ENCODE assay signal across 20 cellular contexts in genomic region chr2:145939949-145940348, GRCh38.
"Had no signal": no experiment of that assay in that cellular context is flagged by ENCODE, and none has a peak within 500 bp of the region (broad histone marks: within the 10 kb centered on the region; RNA-seq: fewer than 3 reads in every experiment).

No MANE protein-coding gene starts in this region.

- H3K36me3 ChIP-seq: esophagus squamous epithelium, ovary had no signal

- ATAC-seq: activated CD4-positive, CD25-positive, alpha-beta regulatory T cell treated with anti-CD3 and anti-CD28 coated beads, Interleukin-2, amount 50 U/mL, for 24 hours; activated CD8-positive, alpha-beta T cell treated with anti-CD3 and anti-CD28 coated beads, Interleukin-2, amount 10 ng/mL, durations not matched to agents 7 days and 5 days; activated T-cell treated with anti-CD3 and anti-CD28 coated beads, Interleukin-2, amount 50 U/mL, for 4 hours; naive thymus-derived CD8-positive, alpha-beta T cell; sciatic nerve; stimulated activated memory B cell treated with anti-CD40 and anti-IgM and Interleukin-4, amounts not matched to agents 10 μg/mL and 1 μg/mL and 100 μg/mL, for 72 hours had no signal

- H3K27ac Mint-ChIP-seq: activated CD4-positive, alpha-beta T cell treated with anti-CD3 and anti-CD28 coated beads, Interleukin-2, amount 10 ng/mL, durations not matched to agents 7 days and 5 days; activated CD8-positive, alpha-beta T cell treated with anti-CD3 and anti-CD28 coated beads, Interleukin-2, amount 10 ng/mL, durations not matched to agents 7 days and 5 days; naive thymus-derived CD8-positive, alpha-beta T cell; stimulated activated memory B cell treated with anti-CD40 and anti-IgM and Interleukin-4, amounts not matched to agents 10 μg/mL and 1 μg/mL and 100 μg/mL, for 72 hours; type B pancreatic cell had no signal

- H3K27me3 Mint-ChIP-seq: activated CD4-positive, alpha-beta T cell treated with anti-CD3 and anti-CD28 coated beads, Interleukin-2, amount 10 ng/mL, durations not matched to agents 7 days and 5 days; naive thymus-derived CD8-positive, alpha-beta T cell; stimulated activated memory B cell treated with anti-CD40 and anti-IgM and Interleukin-4, amounts not matched to agents 10 μg/mL and 1 μg/mL and 100 μg/mL, for 72 hours had no signal

- H3K36me3 Mint-ChIP-seq: stimulated activated memory B cell treated with anti-CD40 and anti-IgM and Interleukin-4, amounts not matched to agents 10 μg/mL and 1 μg/mL and 100 μg/mL, for 72 hours; type B pancreatic cell had no signal

- H3K4me1 Mint-ChIP-seq: activated CD4-positive, alpha-beta T cell treated with anti-CD3 and anti-CD28 coated beads, Interleukin-2, amount 10 ng/mL, durations not matched to agents 7 days and 5 days; naive thymus-derived CD8-positive, alpha-beta T cell; stimulated activated memory B cell treated with anti-CD40 and anti-IgM and Interleukin-4, amounts not matched to agents 10 μg/mL and 1 μg/mL and 100 μg/mL, for 72 hours had no signal

- H3K9me3 Mint-ChIP-seq: activated CD4-positive, alpha-beta T cell treated with anti-CD3 and anti-CD28 coated beads, Interleukin-2, amount 10 ng/mL, durations not matched to agents 7 days and 5 days had no signal

- H3K27ac ChIP-seq: esophagus squamous epithelium, ovary, testis had no signal

- H3K9me3 ChIP-seq: esophagus squamous epithelium, ovary, testis had no signal

- H3K4me3 ChIP-seq: esophagus squamous epithelium, ovary, testis had no signal

- H3K27me3 ChIP-seq: esophagus squamous epithelium, ovary, testis had no signal

- H3K4me3 Mint-ChIP-seq: activated CD4-positive, alpha-beta T cell treated with anti-CD3 and anti-CD28 coated beads, Interleukin-2, amount 10 ng/mL, durations not matched to agents 7 days and 5 days; activated CD8-positive, alpha-beta T cell treated with anti-CD3 and anti-CD28 coated beads, Interleukin-2, amount 10 ng/mL, durations not matched to agents 7 days and 5 days; activated T-cell treated with anti-CD3 and anti-CD28 coated beads, Interleukin-2, amount 50 U/mL, for 4 hours; naive thymus-derived CD8-positive, alpha-beta T cell; stimulated activated memory B cell treated with anti-CD40 and anti-IgM and Interleukin-4, amounts not matched to agents 10 μg/mL and 1 μg/mL and 100 μg/mL, for 72 hours; type B pancreatic cell had no signal

- DNase-seq: activated CD4-positive, alpha-beta T cell treated with anti-CD3 and anti-CD28 coated beads, Interleukin-2, amount 10 ng/mL, durations not matched to agents 7 days and 5 days; activated CD8-positive, alpha-beta T cell treated with anti-CD3 and anti-CD28 coated beads, Interleukin-2, amount 10 ng/mL, durations not matched to agents 7 days and 5 days; activated naive CD4-positive, alpha-beta T cell treated with anti-CD3 and anti-CD28 coated beads, Interleukin-2, amount 50 U/mL, for 16 hours; activated T-cell treated with anti-CD3 and anti-CD28 coated beads, Interleukin-2, amount 50 U/mL, for 4 hours; aorta; cerebellar nuclear complex; effector CD4-positive, alpha-beta T cell; esophagus squamous epithelium; left cardiac atrium; mesendoderm; naive thymus-derived CD8-positive, alpha-beta T cell; ovary; stimulated activated CD4-positive, alpha-beta T cell treated with anti-CD3 and anti-CD28 coated beads, Interleukin-4, amount 100 ng/mL, for 4 hours; T-helper 1 cell; T-helper 9 cell; testis had no signal

- H3K4me1 ChIP-seq: esophagus squamous epithelium, testis had no signal
